Comparison of ENCODE assay signal across 14 cellular contexts in genomic region chr11:79418241-79418640, GRCh38. TPM values are rescaled to one million over a fixed set of nuclear protein-coding genes. Genes with fewer than 3 reads are reported as not detected.
"Had no signal": no experiment of that assay in that cellular context is flagged by ENCODE, and none has a peak within 500 bp of the region (broad histone marks: within the 10 kb centered on the region; RNA-seq: fewer than 3 reads in every experiment).

No MANE protein-coding gene starts in this region.

- ATAC-seq: heart left ventricle; naive thymus-derived CD4-positive, alpha-beta T cell; sciatic nerve had no signal

- DNase-seq: cortex of kidney; dorsolateral prefrontal cortex; effector CD8-positive, alpha-beta T cell; heart left ventricle; hippocampal formation; kidney glomerular epithelial cell; naive thymus-derived CD4-positive, alpha-beta T cell; posterior cingulate gyrus; stimulated activated naive CD4-positive, alpha-beta T cell treated with Interleukin-2 at 50 U/mL for 16 hours; upper lobe of right lung had no signal

- H3K27me3 ChIP-seq: neutrophil, tibial nerve, upper lobe of right lung had no signal

- H3K27ac ChIP-seq: dorsolateral prefrontal cortex, heart left ventricle, neutrophil, tibial nerve, upper lobe of right lung had no signal

- H3K36me3 ChIP-seq: heart left ventricle, neutrophil, tibial nerve, upper lobe of right lung had no signal

- H3K4me3 ChIP-seq: dorsolateral prefrontal cortex, heart left ventricle, tibial nerve, upper lobe of right lung had no signal

- H3K9me3 ChIP-seq: neutrophil, upper lobe of right lung had no signal

RNA-seq across cellular contexts. Expression of gene TENM4, which starts 22.6 kb away (rescaled TPM):
- total RNA-seq: lung microvascular endothelial cell had no signal
- polyA plus RNA-seq: naive thymus-derived CD4-positive, alpha-beta T cell had no signal
